1 cellular context compared by ENCODE assay signal in the genomic region with DNA sequence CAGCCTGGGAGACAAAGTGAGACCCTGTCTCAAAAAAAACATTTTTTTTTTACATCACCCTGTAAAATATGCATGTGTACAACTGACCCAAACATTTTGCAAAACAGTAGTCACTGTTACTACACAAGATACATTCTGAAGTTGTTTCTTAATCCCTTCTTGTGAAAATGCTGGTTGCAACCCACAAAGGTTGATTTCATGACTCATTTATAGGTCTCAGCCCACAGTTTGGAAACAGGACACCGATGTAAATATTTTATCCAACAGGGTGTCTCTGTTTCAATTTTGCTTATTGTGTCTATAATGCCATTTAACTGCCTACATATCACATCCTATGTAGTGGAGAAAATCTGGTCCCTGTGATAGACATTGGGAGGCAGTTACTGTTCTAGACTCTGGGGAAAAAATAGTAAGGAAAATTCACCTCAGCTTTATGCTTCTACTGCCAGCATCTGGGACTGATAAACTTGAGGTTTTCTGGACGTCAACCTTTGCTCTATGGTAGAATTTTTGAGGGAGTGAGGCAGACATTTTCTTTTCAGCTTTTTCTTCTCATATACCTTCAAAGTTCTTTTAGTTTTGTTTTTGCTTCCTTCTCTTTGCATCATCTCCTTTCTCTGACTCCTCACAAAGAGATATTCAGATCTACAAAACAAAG.
TF ChIP-seq lines count a peak whose summit lies in the region.

No MANE protein-coding gene starts in this region.

TF ChIP-seq in H1, 55 proteins besides CTCF, POLR2A, EP300 and RAD21:
- TF ChIP-seq SIN3A (conservative IDR thresholded peaks at IDR 0.05 in 1 of 2, IDR thresholded peaks at IDR 0.05 in 1 of 2; ENCODE audit: low read depth in 1 of 2, low read length in 2 of 2) (no peak), CHD2 (IDR thresholded peaks at IDR 0.05; ENCODE audit: low read length) (no peak), HDAC6 (IDR thresholded peaks at IDR 0.05; ENCODE audit: low read depth, low read length) (no peak), KDM1A (IDR thresholded peaks at IDR 0.05; ENCODE audit: borderline replicate concordance, low read length) (no peak), PHF8 (conservative IDR thresholded peaks at IDR 0.05; ENCODE audit: low read depth, low read length) (no peak)
- TF ChIP-seq, protein P1, sequence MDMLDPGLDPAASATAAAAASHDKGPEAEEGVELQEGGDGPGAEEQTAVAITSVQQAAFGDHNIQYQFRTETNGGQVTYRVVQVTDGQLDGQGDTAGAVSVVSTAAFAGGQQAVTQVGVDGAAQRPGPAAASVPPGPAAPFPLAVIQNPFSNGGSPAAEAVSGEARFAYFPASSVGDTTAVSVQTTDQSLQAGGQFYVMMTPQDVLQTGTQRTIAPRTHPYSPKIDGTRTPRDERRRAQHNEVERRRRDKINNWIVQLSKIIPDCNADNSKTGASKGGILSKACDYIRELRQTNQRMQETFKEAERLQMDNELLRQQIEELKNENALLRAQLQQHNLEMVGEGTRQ (IDR thresholded peaks at IDR 0.05; ENCODE audit: low read length) = no peak
